ENCODE assay signal across 31 cellular contexts in genomic region chr22:50060441-50061140, GRCh38. TPM values are rescaled to one million over a fixed set of nuclear protein-coding genes. Genes with fewer than 3 reads are reported as not detected.
DNase-seq lines count a peak whose midpoint lies in the region; ATAC-seq, FAIRE-seq and TF ChIP-seq lines count a peak whose summit lies in the region.
"Had no signal": no experiment of that assay in that cellular context is flagged by ENCODE, and none has a peak within 500 bp of the region (broad histone marks: within the 10 kb centered on the region; RNA-seq: fewer than 3 reads in every experiment).

No MANE protein-coding gene starts in this region.

- TF ChIP-seq RAD21 in HepG2 (CRISPR knock-in tag; IDR thresholded peaks at IDR 0.05) = no peak

- H3K27ac ChIP-seq in HL-60 (replicated peaks) (peak overlapping the region; percentile 85), HepG2 (ENCODE audit: extremely low read length, insufficient read depth, low read length) (no peak overlapping the region)
- H3K27ac ChIP-seq: esophagus squamous epithelium, heart left ventricle, sigmoid colon, transverse colon had no signal

- POLR2A ChIA-PET in HepG2 (lab: Yijun Ruan, JAX) = no interaction called here

- BruUV-seq in Calu3 (replicated peaks; lab: Mats Ljungman, UMichigan) = no TSS peak
- no TSS peak for BruUV-seq in HepG2 (replicated peaks; lab: Mats Ljungman, UMichigan)

- FAIRE-seq in HepG2 (lab: Jason Lieb, UNC) = no peak
- FAIRE-seq: GM18507, H54, keratinocyte, RCC 7860 had no signal

- H3K36me3 ChIP-seq in HepG2 (replicated peaks in 1 of 2; ENCODE audit: control insufficient read depth in 1 of 2, insufficient read depth in 2 of 2, low read length in 2 of 2) = no peaks in the 10 kb centered on the region
- H3K36me3 ChIP-seq: esophagus squamous epithelium, heart left ventricle, sigmoid colon, transverse colon had no signal

- H3K27me3 Mint-ChIP-seq in Calu3 (ENCODE audit: unreplicated experiment) (peaks cover 70% of the 10 kb centered on the region), progenitor cell of endocrine pancreas (peaks cover 7% of the 10 kb centered on the region), mesothelial cell of epicardium (ENCODE audit: low read depth) (peaks cover 10% of the 10 kb centered on the region)

- TF ChIP-seq EP300 in HepG2 (IDR thresholded peaks at IDR 0.05; ENCODE audit: low read depth in 2 of 2, low read length in 2 of 2) (no peak), HepG2 (CRISPR knock-in tag; IDR thresholded peaks at IDR 0.05; ENCODE audit: borderline replicate concordance) (no peak)

- H3K4me1 ChIP-seq in HepG2 (ENCODE audit: insufficient read depth, low read length) = no peaks in the 10 kb centered on the region

- TF ChIP-seq POLR2A in HepG2 (IDR thresholded peaks at IDR 0.05; ENCODE audit: insufficient read depth in 1 of 2, low read depth in 2 of 2, low read length in 2 of 2) = no peak

- no peak overlapping the region for H3K4me2 ChIP-seq in HepG2 (ENCODE audit: low read depth, low read length)

- H3K4me1 Mint-ChIP-seq in Calu3 (ENCODE audit: low read depth, unreplicated experiment) = peaks cover 14% of the 10 kb centered on the region
- peaks cover 26% of the 10 kb centered on the region for H3K4me1 Mint-ChIP-seq in progenitor cell of endocrine pancreas (ENCODE audit: low read depth)
- peaks cover 27% of the 10 kb centered on the region for H3K4me1 Mint-ChIP-seq in mesothelial cell of epicardium
- H3K4me1 Mint-ChIP-seq: activated naive CD4-positive, alpha-beta T cell treated with anti-CD3 and anti-CD28 coated beads, Interleukin-2, amount 10 ng/mL, durations not matched to agents 7 days and 5 days had no signal

- no peaks in the 10 kb centered on the region for H4K20me1 ChIP-seq in HepG2 (ENCODE audit: insufficient read depth, low read length)

- H3K9ac ChIP-seq in HepG2 (ENCODE audit: insufficient read depth, low read depth, low read length) = no peak overlapping the region

- TF ChIP-seq CTCF in Calu3 (IDR thresholded peaks at IDR 0.05; ENCODE audit: unreplicated experiment) (no peak), HL-60 (IDR thresholded peaks at IDR 0.05; ENCODE audit: insufficient read depth, low read length) (no peak), HepG2 (CRISPR knock-in tag; IDR thresholded peaks at IDR 0.05) (peak; percentile 46), progenitor cell of endocrine pancreas (IDR thresholded peaks at IDR 0.05; ENCODE audit: unreplicated experiment) (peak; percentile 42), mesothelial cell of epicardium (IDR thresholded peaks at IDR 0.05; ENCODE audit: unreplicated experiment) (no peak)

- no peak overlapping the region for H3K4me3 ChIP-seq in HL-60 (replicated peaks; ENCODE audit: insufficient read depth, low read length)
- no peak overlapping the region for H3K4me3 ChIP-seq in HepG2 (replicated peaks in 1 of 3; ENCODE audit: insufficient read depth in 1 of 3, low read depth in 2 of 3, low read length in 3 of 3)
- H3K4me3 ChIP-seq: esophagus squamous epithelium, heart left ventricle, sigmoid colon, transverse colon had no signal

- WGBS in HepG2 (ENCODE audit: low lambda C conversion rate) = 60% methylated on average over 3 of the region's 28 CpGs

- no peaks in the 10 kb centered on the region for H3K79me2 ChIP-seq in HepG2 (ENCODE audit: insufficient read depth, low read length)

- intact Hi-C loops in Calu3 (cut with micrococcal nuclease; ENCODE audit: unreplicated experiment) (no loop called here), HepG2 (cut with micrococcal nuclease; ENCODE audit: unreplicated experiment) (no loop called here)

- CTCF ChIA-PET in Calu3 (lab: Charles Lee) (no interaction called here), HepG2 (lab: Yijun Ruan, JAX; ENCODE audit: low intra/inter-chr PET ratio, low total read pairs) (no interaction called here)

- peaks cover 2% of the 10 kb centered on the region for H3K27me3 ChIP-seq in HL-60 (ENCODE audit: insufficient read depth, poor library complexity, severe bottlenecking)
- H3K27me3 ChIP-seq in HepG2 (ENCODE audit: control insufficient read depth in 1 of 2, insufficient read depth in 2 of 2, low read length in 2 of 2) = peaks cover 4 to 37% of the 10 kb centered on the region in 2 experiments

- no peak overlapping the region for H2AFZ ChIP-seq in HepG2 (ENCODE audit: low read length)

- H3K4me3 Mint-ChIP-seq in Calu3 (ENCODE audit: low read depth, unreplicated experiment) (no peak overlapping the region), progenitor cell of endocrine pancreas (ENCODE audit: low read depth) (no peak overlapping the region), mesothelial cell of epicardium (no peak overlapping the region)
- H3K4me3 Mint-ChIP-seq: activated CD4-positive, alpha-beta memory T cell treated with anti-CD3 and anti-CD28 coated beads for 36 hours; activated naive CD4-positive, alpha-beta T cell treated with anti-CD3 and anti-CD28 coated beads, Interleukin-2, amount 10 ng/mL, durations not matched to agents 7 days and 5 days; T-helper 2 cell treated with Interferon-gamma antibody and Interleukin-4, amounts not matched to agents 5 μg/mL and 100 μg/mL, for 36 hours had no signal

- no peaks in the 10 kb centered on the region for H3K9me3 ChIP-seq in HepG2 (ENCODE audit: low read length)
- H3K9me3 ChIP-seq: esophagus squamous epithelium, heart left ventricle, sigmoid colon, transverse colon had no signal

- H3K27ac Mint-ChIP-seq in Calu3 (ENCODE audit: unreplicated experiment) (no peak overlapping the region), progenitor cell of endocrine pancreas (peak overlapping the region; percentile 92), mesothelial cell of epicardium (no peak overlapping the region)
- H3K27ac Mint-ChIP-seq: activated CD4-positive, alpha-beta memory T cell treated with anti-CD3 and anti-CD28 coated beads for 36 hours; activated naive CD4-positive, alpha-beta T cell treated with anti-CD3 and anti-CD28 coated beads, Interleukin-2, amount 10 ng/mL, durations not matched to agents 7 days and 5 days; T-helper 2 cell treated with Interferon-gamma antibody and Interleukin-4, amounts not matched to agents 5 μg/mL and 100 μg/mL, for 36 hours had no signal

- H3K9me3 Mint-ChIP-seq in Calu3 (ENCODE audit: low read depth, unreplicated experiment) (no peaks in the 10 kb centered on the region), progenitor cell of endocrine pancreas (ENCODE audit: low read depth) (no peaks in the 10 kb centered on the region), mesothelial cell of epicardium (no peaks in the 10 kb centered on the region)
- H3K9me3 Mint-ChIP-seq: activated CD4-positive, alpha-beta memory T cell treated with anti-CD3 and anti-CD28 coated beads for 36 hours; activated naive CD4-positive, alpha-beta T cell treated with anti-CD3 and anti-CD28 coated beads, Interleukin-2, amount 10 ng/mL, durations not matched to agents 7 days and 5 days; T-helper 2 cell treated with Interferon-gamma antibody and Interleukin-4, amounts not matched to agents 5 μg/mL and 100 μg/mL, for 36 hours had no signal

- ATAC-seq in HepG2 = peak; percentile 40; the same call in 2 of the 3 replicates
- no peak for ATAC-seq in esophagus mucosa
- ATAC-seq: heart left ventricle had no signal

- peak; percentile 37 for DNase-seq in Calu3
- DNase-seq in HL-60 (ENCODE audit: low read depth in 1 of 2, low spot score in 1 of 2) = no peak
- DNase-seq in HepG2 (ENCODE audit: low spot score) = no peak
- peak; percentile 74 for DNase-seq in progenitor cell of endocrine pancreas (ENCODE audit: low spot score, unreplicated experiment)
- no peak for DNase-seq in mesothelial cell of epicardium (ENCODE audit: low spot score in 2 of 2, unreplicated experiment in 2 of 2)
- DNase-seq in NOMO-1 treated with DMSO at 0.1 percent for 48 hours (lab: John Stamatoyannopoulos, UW; ENCODE audit: unreplicated experiment) = no peak
- DNase-seq: activated CD4-positive, alpha-beta memory T cell treated with anti-CD3 and anti-CD28 coated beads for 36 hours; activated CD4-positive, alpha-beta T cell treated with anti-CD3 and anti-CD28 coated beads for 1 hour; activated naive CD4-positive, alpha-beta T cell treated with anti-CD3 and anti-CD28 coated beads, Interleukin-2, amount 10 ng/mL, durations not matched to agents 7 days and 5 days; C1 segment of cervical spinal cord; dermis blood vessel endothelial cell; esophagus squamous epithelium; foreskin melanocyte; NCI-H1417 treated with DMSO at 0.1 percent for 48 hours; NCI-H226; NCI-H69; SIG-M5; sigmoid colon; stimulated activated CD4-positive, alpha-beta T cell treated with anti-CD3 and anti-CD28 coated beads, Interleukin-4, amount 100 ng/mL, for 4 hours; transverse colon had no signal

- in situ Hi-C loops in HepG2 (cut with HindIII; ENCODE audit: extremely low pct_ligation_motif_present, low pct_unique_long_range_greater_than_20kb) = no loop called here

- H3K36me3 Mint-ChIP-seq in Calu3 (ENCODE audit: insufficient read depth, unreplicated experiment) (peaks cover 5% of the 10 kb centered on the region), progenitor cell of endocrine pancreas (ENCODE audit: insufficient read depth) (no peaks in the 10 kb centered on the region), mesothelial cell of epicardium (no peaks in the 10 kb centered on the region)
- H3K36me3 Mint-ChIP-seq: activated CD4-positive, alpha-beta memory T cell treated with anti-CD3 and anti-CD28 coated beads for 36 hours; activated naive CD4-positive, alpha-beta T cell treated with anti-CD3 and anti-CD28 coated beads, Interleukin-2, amount 10 ng/mL, durations not matched to agents 7 days and 5 days; brain had no signal

RNA-seq across cellular contexts. Expression of gene TTLL8, which starts 2.5 kb away (rescaled TPM):
- not detected in 2 replicates for total RNA-seq in Calu3 (2022)
- not detected in 2 replicates for total RNA-seq in HepG2 (2016; rRNA removed; fragmentation: Illumina TruSeq; extraction: Trizol)
- not detected in 2 replicates for total RNA-seq in HepG2 (2016; cell fraction: cytosol; rRNA removed; fragmentation: Illumina TruSeq; extraction: Trizol; ENCODE audit: low read depth)
- not detected in 2 replicates for total RNA-seq in HepG2 (2016; cell fraction: insoluble cytoplasmic fraction; rRNA removed; fragmentation: Illumina TruSeq; extraction: Trizol)
- total RNA-seq in HepG2 (2016; cell fraction: membrane; rRNA removed; fragmentation: Illumina TruSeq; extraction: Trizol) = not detected in 2 replicates
- not detected in 2 replicates for total RNA-seq in HepG2 (2016; cell fraction: nucleus; rRNA removed; fragmentation: Illumina TruSeq; extraction: Trizol)
- not detected in 2 replicates for polyA plus RNA-seq in HepG2 (2011; rRNA removed)
- polyA plus RNA-seq in HepG2 (2011; cell fraction: cytosol; rRNA removed) = not detected in 2 replicates
- polyA plus RNA-seq in HepG2 (2011; cell fraction: nucleus; rRNA removed) = not detected in 2 replicates
- not detected in 2 replicates for polyA plus RNA-seq in HepG2 (2012)
- polyA plus RNA-seq in HepG2 (2016; cell fraction: cytosol; fragmentation: Illumina TruSeq; extraction: Trizol; ENCODE audit: low read depth) = not detected in 2 replicates
- not detected in 2 replicates for polyA plus RNA-seq in HepG2 (2016; cell fraction: insoluble cytoplasmic fraction; fragmentation: Illumina TruSeq; extraction: Trizol; ENCODE audit: low read depth)
- polyA plus RNA-seq in HepG2 (2016; cell fraction: membrane; fragmentation: Illumina TruSeq; extraction: Trizol; ENCODE audit: low read depth) = not detected in 2 replicates
- not detected in 2 replicates for polyA plus RNA-seq in HepG2 (2016; cell fraction: nucleus; fragmentation: Illumina TruSeq; extraction: Trizol; ENCODE audit: insufficient read depth, low read depth)
- polyA minus RNA-seq in HepG2 (2011; rRNA and poly(A)+ RNA removed; ENCODE audit: low replicate concordance) = not detected in 2 replicates
- not detected in 2 replicates for polyA minus RNA-seq in HepG2 (2011; cell fraction: cytosol; rRNA and poly(A)+ RNA removed)
- not detected in 2 replicates for polyA minus RNA-seq in HepG2 (2011; cell fraction: nucleus; rRNA and poly(A)+ RNA removed)
- total RNA-seq in progenitor cell of endocrine pancreas = not detected in 2 replicates
- total RNA-seq in mesothelial cell of epicardium = 0.11 to 0.44 TPM (median 0.13 TPM) in 3 replicates
- not detected for total RNA-seq in esophagus mucosa
- total RNA-seq: activated CD4-positive, alpha-beta memory T cell treated with anti-CD3 and anti-CD28 coated beads for 36 hours; dermis blood vessel endothelial cell; esophagus squamous epithelium; heart left ventricle; lung microvascular endothelial cell; posterior vena cava; sigmoid colon; transverse colon had no signal
- polyA plus RNA-seq: AG04450, heart left ventricle, keratinocyte, sigmoid colon had no signal

RNA-seq across cellular contexts. Expression of gene MLC1, which starts 24.6 kb away (rescaled TPM):
- not detected in 2 replicates for total RNA-seq in Calu3 (2022)
- total RNA-seq in HepG2 (2016; rRNA removed; fragmentation: Illumina TruSeq; extraction: Trizol) = not detected in 2 replicates
- not detected in 2 replicates for total RNA-seq in HepG2 (2016; cell fraction: cytosol; rRNA removed; fragmentation: Illumina TruSeq; extraction: Trizol; ENCODE audit: low read depth)
- total RNA-seq in HepG2 (2016; cell fraction: insoluble cytoplasmic fraction; rRNA removed; fragmentation: Illumina TruSeq; extraction: Trizol) = not detected in 2 replicates
- total RNA-seq in HepG2 (2016; cell fraction: membrane; rRNA removed; fragmentation: Illumina TruSeq; extraction: Trizol) = not detected in 2 replicates
- total RNA-seq in HepG2 (2016; cell fraction: nucleus; rRNA removed; fragmentation: Illumina TruSeq; extraction: Trizol) = not detected in 2 replicates
- polyA plus RNA-seq in HepG2 (2011; rRNA removed) = not detected in 2 replicates
- polyA plus RNA-seq in HepG2 (2011; cell fraction: cytosol; rRNA removed) = not detected in 2 replicates
- not detected in 2 replicates for polyA plus RNA-seq in HepG2 (2011; cell fraction: nucleus; rRNA removed)
- not detected in 2 replicates for polyA plus RNA-seq in HepG2 (2012)
- not detected in 2 replicates for polyA plus RNA-seq in HepG2 (2016; cell fraction: cytosol; fragmentation: Illumina TruSeq; extraction: Trizol; ENCODE audit: low read depth)
- not detected in 2 replicates for polyA plus RNA-seq in HepG2 (2016; cell fraction: insoluble cytoplasmic fraction; fragmentation: Illumina TruSeq; extraction: Trizol; ENCODE audit: low read depth)
- not detected in 2 replicates for polyA plus RNA-seq in HepG2 (2016; cell fraction: membrane; fragmentation: Illumina TruSeq; extraction: Trizol; ENCODE audit: low read depth)
- not detected in 2 replicates for polyA plus RNA-seq in HepG2 (2016; cell fraction: nucleus; fragmentation: Illumina TruSeq; extraction: Trizol; ENCODE audit: insufficient read depth, low read depth)
- not detected in 2 replicates for polyA minus RNA-seq in HepG2 (2011; rRNA and poly(A)+ RNA removed; ENCODE audit: low replicate concordance)
- not detected in 2 replicates for polyA minus RNA-seq in HepG2 (2011; cell fraction: cytosol; rRNA and poly(A)+ RNA removed)
- not detected in 2 replicates for polyA minus RNA-seq in HepG2 (2011; cell fraction: nucleus; rRNA and poly(A)+ RNA removed)
- total RNA-seq in progenitor cell of endocrine pancreas = not detected in 2 replicates
- 1.8 to 2.1 TPM (median 2.0 TPM) in 3 replicates for total RNA-seq in mesothelial cell of epicardium
- not detected for total RNA-seq in esophagus mucosa
- total RNA-seq: activated CD4-positive, alpha-beta memory T cell treated with anti-CD3 and anti-CD28 coated beads for 36 hours; dermis blood vessel endothelial cell; lung microvascular endothelial cell; transverse colon had no signal
- polyA plus RNA-seq: keratinocyte had no signal

RNA-seq across cellular contexts. Expression of gene MOV10L1, which starts 29.2 kb away (rescaled TPM):
- total RNA-seq in Calu3 (2022) (not detected in 2 replicates), HepG2 (2016; rRNA removed; fragmentation: Illumina TruSeq; extraction: Trizol) (0.11 TPM in 1 of 2 replicates, not detected in the other), progenitor cell of endocrine pancreas (0.22 TPM in 1 of 2 replicates, not detected in the other), mesothelial cell of epicardium (1.7 to 3.5 TPM (median 2.8 TPM) in 3 replicates), esophagus mucosa (0.12 TPM)
- not detected in 2 replicates for total RNA-seq in HepG2 (2016; cell fraction: cytosol; rRNA removed; fragmentation: Illumina TruSeq; extraction: Trizol; ENCODE audit: low read depth)
- 0.17 TPM in 1 of 2 replicates, not detected in the other for total RNA-seq in HepG2 (2016; cell fraction: insoluble cytoplasmic fraction; rRNA removed; fragmentation: Illumina TruSeq; extraction: Trizol)
- total RNA-seq in HepG2 (2016; cell fraction: membrane; rRNA removed; fragmentation: Illumina TruSeq; extraction: Trizol) = not detected in 2 replicates
- 0.12 and 0.28 TPM in 2 replicates for total RNA-seq in HepG2 (2016; cell fraction: nucleus; rRNA removed; fragmentation: Illumina TruSeq; extraction: Trizol)
- polyA plus RNA-seq in HepG2 (2011; rRNA removed) = 0.12 and 0.31 TPM in 2 replicates
- polyA plus RNA-seq in HepG2 (2011; cell fraction: cytosol; rRNA removed) = 0.05 and 0.09 TPM in 2 replicates
- 0.47 and 1.1 TPM in 2 replicates for polyA plus RNA-seq in HepG2 (2011; cell fraction: nucleus; rRNA removed)
- polyA plus RNA-seq in HepG2 (2012) = 0.29 and 0.46 TPM in 2 replicates
- polyA plus RNA-seq in HepG2 (2016; cell fraction: cytosol; fragmentation: Illumina TruSeq; extraction: Trizol; ENCODE audit: low read depth) = not detected in 2 replicates
- polyA plus RNA-seq in HepG2 (2016; cell fraction: insoluble cytoplasmic fraction; fragmentation: Illumina TruSeq; extraction: Trizol; ENCODE audit: low read depth) = not detected in 2 replicates
- polyA plus RNA-seq in HepG2 (2016; cell fraction: membrane; fragmentation: Illumina TruSeq; extraction: Trizol; ENCODE audit: low read depth) = 0.08 TPM in 1 of 2 replicates, not detected in the other
- polyA plus RNA-seq in HepG2 (2016; cell fraction: nucleus; fragmentation: Illumina TruSeq; extraction: Trizol; ENCODE audit: insufficient read depth, low read depth) = not detected in 2 replicates
- not detected in 2 replicates for polyA minus RNA-seq in HepG2 (2011; rRNA and poly(A)+ RNA removed; ENCODE audit: low replicate concordance)
- not detected in 2 replicates for polyA minus RNA-seq in HepG2 (2011; cell fraction: cytosol; rRNA and poly(A)+ RNA removed)
- 0.39 TPM in 1 of 2 replicates, not detected in the other for polyA minus RNA-seq in HepG2 (2011; cell fraction: nucleus; rRNA and poly(A)+ RNA removed)
- total RNA-seq: activated CD4-positive, alpha-beta memory T cell treated with anti-CD3 and anti-CD28 coated beads for 36 hours had no signal
- polyA plus RNA-seq: keratinocyte had no signal

RNA-seq across cellular contexts. Expression of gene IL17REL, which starts 48.0 kb away (rescaled TPM):
- total RNA-seq in Calu3 (2022) = not detected in 2 replicates
- not detected in 2 replicates for total RNA-seq in HepG2 (2016; rRNA removed; fragmentation: Illumina TruSeq; extraction: Trizol)
- not detected in 2 replicates for total RNA-seq in HepG2 (2016; cell fraction: cytosol; rRNA removed; fragmentation: Illumina TruSeq; extraction: Trizol; ENCODE audit: low read depth)
- not detected in 2 replicates for total RNA-seq in HepG2 (2016; cell fraction: insoluble cytoplasmic fraction; rRNA removed; fragmentation: Illumina TruSeq; extraction: Trizol)
- total RNA-seq in HepG2 (2016; cell fraction: membrane; rRNA removed; fragmentation: Illumina TruSeq; extraction: Trizol) = not detected in 2 replicates
- not detected in 2 replicates for total RNA-seq in HepG2 (2016; cell fraction: nucleus; rRNA removed; fragmentation: Illumina TruSeq; extraction: Trizol)
- polyA plus RNA-seq in HepG2 (2011; rRNA removed) = not detected in 2 replicates
- polyA plus RNA-seq in HepG2 (2011; cell fraction: cytosol; rRNA removed) = not detected in 2 replicates
- polyA plus RNA-seq in HepG2 (2011; cell fraction: nucleus; rRNA removed) = not detected in 2 replicates
- polyA plus RNA-seq in HepG2 (2012) = not detected in 2 replicates
- polyA plus RNA-seq in HepG2 (2016; cell fraction: cytosol; fragmentation: Illumina TruSeq; extraction: Trizol; ENCODE audit: low read depth) = not detected in 2 replicates
- not detected in 2 replicates for polyA plus RNA-seq in HepG2 (2016; cell fraction: insoluble cytoplasmic fraction; fragmentation: Illumina TruSeq; extraction: Trizol; ENCODE audit: low read depth)
- polyA plus RNA-seq in HepG2 (2016; cell fraction: membrane; fragmentation: Illumina TruSeq; extraction: Trizol; ENCODE audit: low read depth) = not detected in 2 replicates
- polyA plus RNA-seq in HepG2 (2016; cell fraction: nucleus; fragmentation: Illumina TruSeq; extraction: Trizol; ENCODE audit: insufficient read depth, low read depth) = not detected in 2 replicates
- 0.07 TPM in 1 of 2 replicates, not detected in the other for polyA minus RNA-seq in HepG2 (2011; rRNA and poly(A)+ RNA removed; ENCODE audit: low replicate concordance)
- polyA minus RNA-seq in HepG2 (2011; cell fraction: cytosol; rRNA and poly(A)+ RNA removed) = not detected in 2 replicates
- not detected in 2 replicates for polyA minus RNA-seq in HepG2 (2011; cell fraction: nucleus; rRNA and poly(A)+ RNA removed)
- 0.10 TPM in 1 of 2 replicates, not detected in the other for total RNA-seq in progenitor cell of endocrine pancreas
- total RNA-seq in mesothelial cell of epicardium = 0.29 to 0.31 TPM (median 0.31 TPM) in 3 replicates
- not detected for total RNA-seq in esophagus mucosa
- total RNA-seq: esophagus squamous epithelium, heart left ventricle, lung microvascular endothelial cell, posterior vena cava, sigmoid colon had no signal
- polyA plus RNA-seq: AG04450, heart left ventricle, keratinocyte had no signal

Comparison
In these comparisons a context has a peak if more than half of its experiments do, and no peak if none do; other contexts are left out.
1. DNase-seq: peak in Calu3 (single experiment) and progenitor cell of endocrine pancreas (single experiment); none in HL-60 (0 of 2), HepG2 (single experiment), mesothelial cell of epicardium (0 of 2) and NOMO-1 treated with DMSO at 0.1 percent for 48 hours (single experiment).
2. CTCF ChIP-seq: peak in HepG2 (single experiment) and progenitor cell of endocrine pancreas (single experiment); none in Calu3 (single experiment), HL-60 (single experiment) and mesothelial cell of epicardium (single experiment).